ENCODE assay signal across 1 cellular context in the genomic region with DNA sequence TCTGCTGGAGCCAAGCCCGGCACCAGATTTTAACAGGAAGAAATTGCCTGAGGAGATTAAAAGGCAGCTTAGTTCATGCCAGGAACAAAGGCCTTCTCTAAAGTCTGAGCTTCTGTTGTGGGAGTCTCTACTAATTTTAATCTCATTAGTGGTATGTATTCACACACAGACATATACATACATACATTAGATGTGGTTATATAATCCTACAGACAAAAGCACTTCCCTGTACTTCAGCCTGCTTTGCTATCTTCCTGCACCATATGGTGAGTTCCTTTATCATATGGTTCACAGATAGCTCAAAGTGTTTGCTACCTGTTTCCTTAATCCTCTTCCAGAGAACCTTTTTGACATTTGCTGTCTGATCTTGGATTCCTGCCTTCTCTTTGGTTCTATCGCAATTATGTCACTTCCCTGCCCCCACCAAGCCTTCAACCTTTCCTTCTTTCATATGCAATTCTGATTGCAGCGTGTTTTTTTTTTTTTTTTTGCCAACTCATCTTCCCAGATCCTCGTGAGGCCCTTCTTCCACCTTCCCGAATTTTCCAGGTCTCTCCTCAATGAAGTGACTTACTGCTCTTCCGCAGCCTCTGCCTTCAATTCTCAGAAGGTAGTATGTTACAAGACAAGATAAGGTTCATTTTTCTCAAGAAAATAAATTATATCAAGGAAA.
TF ChIP-seq lines count a peak whose summit lies in the region.

No MANE protein-coding gene starts in this region.

TF ChIP-seq in K562, 482 proteins besides CTCF, POLR2A, EP300 and RAD21 (continued from another document):
- no peak for TF ChIP-seq PTBP1 (IDR thresholded peaks at IDR 0.05; ENCODE audit: low read depth, low read length)
- no peak for TF ChIP-seq ZNF695 (CRISPR knock-in tag; IDR thresholded peaks at IDR 0.05)
- no peak for TF ChIP-seq SLC30A9 (CRISPR knock-in tag; IDR thresholded peaks at IDR 0.05)
- TF ChIP-seq ZZZ3 (IDR thresholded peaks at IDR 0.05), result no peak
- no peak for TF ChIP-seq MCM3 (IDR thresholded peaks at IDR 0.05)
- TF ChIP-seq HDAC1 (IDR thresholded peaks at IDR 0.05), result peak; percentile 53 to 99; a peak in 2 of 4 replicates
- TF ChIP-seq MEF2D (tag; conservative IDR thresholded peaks at IDR 0.05; ENCODE audit: low read depth), result peak; percentile 53; the same call in 1 of the 2 replicates
- TF ChIP-seq, protein P1, sequence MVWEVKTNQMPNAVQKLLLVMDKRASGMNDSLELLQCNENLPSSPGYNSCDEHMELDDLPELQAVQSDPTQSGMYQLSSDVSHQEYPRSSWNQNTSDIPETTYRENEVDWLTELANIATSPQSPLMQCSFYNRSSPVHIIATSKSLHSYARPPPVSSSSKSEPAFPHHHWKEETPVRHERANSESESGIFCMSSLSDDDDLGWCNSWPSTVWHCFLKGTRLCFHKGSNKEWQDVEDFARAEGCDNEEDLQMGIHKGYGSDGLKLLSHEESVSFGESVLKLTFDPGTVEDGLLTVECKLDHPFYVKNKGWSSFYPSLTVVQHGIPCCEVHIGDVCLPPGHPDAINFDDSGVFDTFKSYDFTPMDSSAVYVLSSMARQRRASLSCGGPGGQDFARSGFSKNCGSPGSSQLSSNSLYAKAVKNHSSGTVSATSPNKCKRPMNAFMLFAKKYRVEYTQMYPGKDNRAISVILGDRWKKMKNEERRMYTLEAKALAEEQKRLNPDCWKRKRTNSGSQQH (CRISPR knock-in tag; IDR thresholded peaks at IDR 0.05), result no peak
- no peak for TF ChIP-seq ZNF668 (CRISPR knock-in tag; IDR thresholded peaks at IDR 0.05)
- TF ChIP-seq CC2D1A (IDR thresholded peaks at IDR 0.05), result peak; percentile 99
- TF ChIP-seq, protein P2, sequence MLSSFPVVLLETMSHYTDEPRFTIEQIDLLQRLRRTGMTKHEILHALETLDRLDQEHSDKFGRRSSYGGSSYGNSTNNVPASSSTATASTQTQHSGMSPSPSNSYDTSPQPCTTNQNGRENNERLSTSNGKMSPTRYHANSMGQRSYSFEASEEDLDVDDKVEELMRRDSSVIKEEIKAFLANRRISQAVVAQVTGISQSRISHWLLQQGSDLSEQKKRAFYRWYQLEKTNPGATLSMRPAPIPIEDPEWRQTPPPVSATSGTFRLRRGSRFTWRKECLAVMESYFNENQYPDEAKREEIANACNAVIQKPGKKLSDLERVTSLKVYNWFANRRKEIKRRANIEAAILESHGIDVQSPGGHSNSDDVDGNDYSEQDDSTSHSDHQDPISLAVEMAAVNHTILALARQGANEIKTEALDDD (IDR thresholded peaks at IDR 0.05), result no peak
- no peak for TF ChIP-seq PHF20 (IDR thresholded peaks at IDR 0.05; ENCODE audit: partially characterized antibody)
- TF ChIP-seq MCM2 (IDR thresholded peaks at IDR 0.05; ENCODE audit: low read depth), result no peak
- no peak for TF ChIP-seq SIN3A (IDR thresholded peaks at IDR 0.05; ENCODE audit: borderline replicate concordance in 2 of 2, control insufficient read depth in 1 of 2, low read depth in 2 of 2, low read length in 2 of 2)
- TF ChIP-seq MAFF (IDR thresholded peaks at IDR 0.05; ENCODE audit: low read length), result peak; percentile 87
- no peak for TF ChIP-seq MAZ (CRISPR knock-in tag; conservative IDR thresholded peaks at IDR 0.05 in 1 of 2, IDR thresholded peaks at IDR 0.05 in 1 of 2)
- TF ChIP-seq SMARCE1 (IDR thresholded peaks at IDR 0.05), result peak; percentile 99
- peak; percentile 76 for TF ChIP-seq SMAD1 (IDR thresholded peaks at IDR 0.05; ENCODE audit: low read depth, low read length, partially characterized antibody)
- TF ChIP-seq FOXM1 (IDR thresholded peaks at IDR 0.05; ENCODE audit: low read depth), result peak; percentile 93
- TF ChIP-seq FOXM1 (CRISPR knock-in tag; IDR thresholded peaks at IDR 0.05; ENCODE audit: low read depth), result no peak
- no peak for TF ChIP-seq GABPB2 (CRISPR knock-in tag; conservative IDR thresholded peaks at IDR 0.05)
- peak; percentile 49; the same call in 1 of the 2 replicates for TF ChIP-seq FOXJ2 (tag; IDR thresholded peaks at IDR 0.05)
- no peak for TF ChIP-seq SMAD2 (IDR thresholded peaks at IDR 0.05; ENCODE audit: low read depth, low read length)
- TF ChIP-seq HEY1 (CRISPR knock-in tag; IDR thresholded peaks at IDR 0.05; ENCODE audit: borderline replicate concordance), result no peak; the same call in 1 of the 2 replicates
- TF ChIP-seq, protein P3, sequence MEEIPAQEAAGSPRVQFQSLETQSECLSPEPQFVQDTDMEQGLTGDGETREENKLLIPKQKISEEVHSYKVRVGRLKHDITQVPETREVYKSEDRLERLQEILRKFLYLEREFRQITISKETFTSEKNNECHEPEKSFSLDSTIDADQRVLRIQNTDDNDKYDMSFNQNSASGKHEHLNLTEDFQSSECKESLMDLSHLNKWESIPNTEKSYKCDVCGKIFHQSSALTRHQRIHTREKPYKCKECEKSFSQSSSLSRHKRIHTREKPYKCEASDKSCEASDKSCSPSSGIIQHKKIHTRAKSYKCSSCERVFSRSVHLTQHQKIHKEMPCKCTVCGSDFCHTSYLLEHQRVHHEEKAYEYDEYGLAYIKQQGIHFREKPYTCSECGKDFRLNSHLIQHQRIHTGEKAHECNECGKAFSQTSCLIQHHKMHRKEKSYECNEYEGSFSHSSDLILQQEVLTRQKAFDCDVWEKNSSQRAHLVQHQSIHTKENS (CRISPR knock-in tag; IDR thresholded peaks at IDR 0.05), result no peak
- TF ChIP-seq HIVEP1 (CRISPR knock-in tag; IDR thresholded peaks at IDR 0.05), result no peak
- no peak for TF ChIP-seq ZNF184 (CRISPR knock-in tag; IDR thresholded peaks at IDR 0.05)
- TF ChIP-seq, protein P4, sequence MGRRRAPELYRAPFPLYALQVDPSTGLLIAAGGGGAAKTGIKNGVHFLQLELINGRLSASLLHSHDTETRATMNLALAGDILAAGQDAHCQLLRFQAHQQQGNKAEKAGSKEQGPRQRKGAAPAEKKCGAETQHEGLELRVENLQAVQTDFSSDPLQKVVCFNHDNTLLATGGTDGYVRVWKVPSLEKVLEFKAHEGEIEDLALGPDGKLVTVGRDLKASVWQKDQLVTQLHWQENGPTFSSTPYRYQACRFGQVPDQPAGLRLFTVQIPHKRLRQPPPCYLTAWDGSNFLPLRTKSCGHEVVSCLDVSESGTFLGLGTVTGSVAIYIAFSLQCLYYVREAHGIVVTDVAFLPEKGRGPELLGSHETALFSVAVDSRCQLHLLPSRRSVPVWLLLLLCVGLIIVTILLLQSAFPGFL (CRISPR knock-in tag; IDR thresholded peaks at IDR 0.05), result no peak
- TF ChIP-seq NFE2 (IDR thresholded peaks at IDR 0.05; ENCODE audit: low read depth), result peak; percentile 79
- TF ChIP-seq DDX20 (tag; IDR thresholded peaks at IDR 0.05; ENCODE audit: low read depth), result no peak
